14 cellular contexts compared by ENCODE assay signal in genomic region chr9:81825831-81826540, GRCh38.
A peak's percentile ranks its signal among the peaks of the same experiment; 100 is the strongest.
DNase-seq lines count a peak whose midpoint lies in the region; ATAC-seq, FAIRE-seq and TF ChIP-seq lines count a peak whose summit lies in the region.
"Had no signal": no experiment of that assay in that cellular context is flagged by ENCODE, and none has a peak within 500 bp of the region (broad histone marks: within the 10 kb centered on the region; RNA-seq: fewer than 3 reads in every experiment).

No MANE protein-coding gene starts in this region.

- no peak for ATAC-seq in HG02623 (IDR thresholded peaks at IDR 0.05; ENCODE audit: unreplicated experiment)
- ATAC-seq: activated CD4-positive, alpha-beta T cell treated with anti-CD3 and anti-CD28 coated beads for 36 hours; activated T-cell treated with anti-CD3 and anti-CD28 coated beads, Interleukin-2, amount 50 U/mL, for 72 hours; T-helper 17 cell had no signal

- TF ChIP-seq CTCF in RWPE1 (conservative IDR thresholded peaks at IDR 0.05; ENCODE audit: low read depth) (no peak), fibroblast of pulmonary artery (IDR thresholded peaks at IDR 0.05; ENCODE audit: low read length, missing control alignments) (no peak), GM10248 (IDR thresholded peaks at IDR 0.05; ENCODE audit: control extremely low read depth, extremely low read depth, low read depth, missing control alignments) (no peak)

- POLR2A ChIA-PET in RWPE1 (lab: Yijun Ruan, JAX; ENCODE audit: low non-redundant PET) (no interaction called here), GM10248 (lab: Yijun Ruan, JAX) (no interaction called here)

- peak; percentile 92 for FAIRE-seq in H54 (lab: Jason Lieb, UNC)

- H3K27ac ChIP-seq in RWPE1, result no peak overlapping the region
- H3K27ac ChIP-seq: ascending aorta had no signal

- no peak for TF ChIP-seq POLR2A in H54 (IDR thresholded peaks at IDR 0.05; ENCODE audit: low read depth, low read length)

- DNase-seq in H54 (ENCODE audit: insufficient read length, low spot score) (peak; percentile 58), RWPE1 (ENCODE audit: low spot score) (peak; percentile 70), fibroblast of pulmonary artery (ENCODE audit: low read depth) (peak; percentile 32), renal cortical epithelial cell (ENCODE audit: low read depth) (peak; percentile 94), GM10248 (ENCODE audit: extremely low spot score) (no peak), hippocampal formation (lab: John Stamatoyannopoulos, UW) (no peak), NCI-H345 (lab: John Stamatoyannopoulos, UW) (no peak)
- DNase-seq: activated CD4-positive, alpha-beta T cell treated with anti-CD3 and anti-CD28 coated beads for 36 hours; activated T-cell treated with anti-CD3 and anti-CD28 coated beads, Interleukin-2, amount 50 U/mL, for 72 hours; CD4-positive, CD25-positive, alpha-beta regulatory T cell; NCI-H1930; T-helper 17 cell had no signal

- CTCF ChIA-PET in RWPE1 (lab: Yijun Ruan, JAX) (interaction anchor here (0.6 kb wide), 2 partner anchors 98 to 375 kb away, joined by 3 to 5 read pairs; no protein-coding TSS in a partner anchor), GM10248 (lab: Yijun Ruan, JAX) (interaction anchor here (1.3 to 1.4 kb wide), 2 partner anchors 10 to 24 kb away, joined by 3 read pairs; no protein-coding TSS in a partner anchor)

- H3K4me3 ChIP-seq in fibroblast of pulmonary artery (replicated peaks; ENCODE audit: low read depth, low read length), result no peak overlapping the region
- H3K4me3 ChIP-seq: ascending aorta had no signal

Comparison
In these comparisons a context has a peak if more than half of its experiments do, and no peak if none do; other contexts are left out.
1. DNase-seq: peak in H54 (single experiment), RWPE1 (single experiment), fibroblast of pulmonary artery (single experiment) and renal cortical epithelial cell (single experiment); none in GM10248 (single experiment), hippocampal formation (0 of 2) and NCI-H345 (single experiment).